In the genomic region with DNA sequence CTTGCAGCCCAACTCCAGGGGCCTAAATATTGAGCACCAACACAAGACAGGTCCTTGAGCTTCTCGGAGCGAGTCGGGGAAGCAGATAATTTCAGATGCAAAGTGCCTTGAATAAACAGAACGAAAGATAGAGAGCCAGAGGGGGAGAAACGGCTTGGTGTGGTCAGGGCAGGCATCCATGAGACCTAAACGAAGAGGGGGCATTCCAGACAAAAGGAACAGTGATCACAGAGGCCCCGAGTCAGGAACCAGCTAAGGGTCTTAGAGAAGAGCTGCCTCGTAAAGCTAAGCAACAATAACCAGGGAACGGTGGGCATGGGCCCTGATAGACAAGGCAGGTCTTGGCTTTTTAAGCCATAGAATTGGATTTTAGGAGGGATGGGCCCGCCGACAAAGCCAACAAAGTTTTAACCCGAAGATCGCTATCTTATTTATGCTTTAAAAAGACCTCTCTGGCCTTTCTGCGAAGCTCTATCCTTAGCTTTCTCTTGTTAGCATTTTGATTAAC, we compare ENCODE assay signal across 8 cellular contexts. TPM values are rescaled to one million over a fixed set of nuclear protein-coding genes. Genes with fewer than 3 reads are reported as not detected.
DNase-seq lines count a peak whose midpoint lies in the region; ATAC-seq, FAIRE-seq and TF ChIP-seq lines count a peak whose summit lies in the region.

No MANE protein-coding gene starts in this region.

- intact Hi-C loops in left ventricle myocardium inferior (cut with micrococcal nuclease) (no loop called here), Right ventricle myocardium superior (cut with DNase I) (no loop called here), left lung (cut with DNase I) (no loop called here)
- intact Hi-C loops in activated T-helper 1 cell treated with anti-CD3 and anti-CD28 coated beads, Interleukin-12 subunit alpha, Interleukin-12 subunit beta, Interleukin-2, Interleukin-4 antibody, amounts not matched to agents 30 ng/mL and 10 ng/mL and 1 ng/mL, durations not matched to agents 14 hours and 24 hours and 36 hours (cut with micrococcal nuclease): loop anchor here (1.0 kb wide), 6 partner anchors 11 to 178 kb away; partner anchors contain the start of gene UNC119B

- H3K27ac Mint-ChIP-seq in activated T-helper 1 cell treated with anti-CD3 and anti-CD28 coated beads, Interleukin-12 subunit alpha, Interleukin-12 subunit beta, Interleukin-2, Interleukin-4 antibody, amounts not matched to agents 30 ng/mL and 10 ng/mL and 1 ng/mL, durations not matched to agents 14 hours and 24 hours and 36 hours: peak overlapping the region; percentile 65

- H3K9me3 Mint-ChIP-seq in activated T-helper 1 cell treated with anti-CD3 and anti-CD28 coated beads, Interleukin-12 subunit alpha, Interleukin-12 subunit beta, Interleukin-2, Interleukin-4 antibody, amounts not matched to agents 30 ng/mL and 10 ng/mL and 1 ng/mL, durations not matched to agents 14 hours and 24 hours and 36 hours: no peaks in the 10 kb centered on the region

- TF ChIP-seq CTCF in left ventricle myocardium inferior (IDR thresholded peaks at IDR 0.05; ENCODE audit: borderline replicate concordance): no peak
- TF ChIP-seq CTCF in left lung (IDR thresholded peaks at IDR 0.05): no peak

- H3K9me3 ChIP-seq in left ventricle myocardium inferior (replicated peaks) (no peaks in the 10 kb centered on the region), left lung (no peaks in the 10 kb centered on the region)

- H3K4me3 Mint-ChIP-seq in activated T-helper 1 cell treated with anti-CD3 and anti-CD28 coated beads, Interleukin-12 subunit alpha, Interleukin-12 subunit beta, Interleukin-2, Interleukin-4 antibody, amounts not matched to agents 30 ng/mL and 10 ng/mL and 1 ng/mL, durations not matched to agents 14 hours and 24 hours and 36 hours: peak overlapping the region; percentile 94

- 15% methylated on average over 14 of the region's 14 CpGs for WGBS in urinary bladder

- peaks cover 25% of the 10 kb centered on the region for H3K4me1 Mint-ChIP-seq in activated T-helper 1 cell treated with anti-CD3 and anti-CD28 coated beads, Interleukin-12 subunit alpha, Interleukin-12 subunit beta, Interleukin-2, Interleukin-4 antibody, amounts not matched to agents 30 ng/mL and 10 ng/mL and 1 ng/mL, durations not matched to agents 14 hours and 24 hours and 36 hours (ENCODE audit: low read depth)

- FAIRE-seq in urothelium cell line (lab: Jason Lieb, UNC): no peak

- H3K36me3 Mint-ChIP-seq in activated T-helper 1 cell treated with anti-CD3 and anti-CD28 coated beads, Interleukin-12 subunit alpha, Interleukin-12 subunit beta, Interleukin-2, Interleukin-4 antibody, amounts not matched to agents 30 ng/mL and 10 ng/mL and 1 ng/mL, durations not matched to agents 14 hours and 24 hours and 36 hours (ENCODE audit: low read depth): peaks cover 33% of the 10 kb centered on the region

- H3K4me3 ChIP-seq in left ventricle myocardium inferior (peak overlapping the region; percentile 95), left lung (peak overlapping the region; percentile 62 to 76), urinary bladder (ENCODE audit: low read depth, low read length) (peak overlapping the region; percentile 62)

- H3K27me3 ChIP-seq in left ventricle myocardium inferior (ENCODE audit: low read depth) (no peaks in the 10 kb centered on the region), left lung (no peaks in the 10 kb centered on the region)

- DNase-seq in left ventricle myocardium inferior (no peak), Right ventricle myocardium superior (no peak), left lung (no peak), urothelium cell line (ENCODE audit: low spot score) (no peak)
- DNase-seq in activated T-helper 1 cell treated with anti-CD3 and anti-CD28 coated beads, Interleukin-12 subunit alpha, Interleukin-12 subunit beta, Interleukin-2, Interleukin-4 antibody, amounts not matched to agents 30 ng/mL and 10 ng/mL and 1 ng/mL, durations not matched to agents 14 hours and 24 hours and 36 hours (ENCODE audit: low spot score): no peak
- no peak for DNase-seq in effector CD4-positive, alpha-beta T cell

- peaks cover 77% of the 10 kb centered on the region for H3K36me3 ChIP-seq in left ventricle myocardium inferior
- peaks cover 0 to 62% of the 10 kb centered on the region in 2 donors for H3K36me3 ChIP-seq in left lung
- H3K36me3 ChIP-seq in urinary bladder (ENCODE audit: insufficient read depth): peaks cover 2% of the 10 kb centered on the region

- peak overlapping the region; percentile 92 for H3K27ac ChIP-seq in left ventricle myocardium inferior (replicated peaks)
- H3K27ac ChIP-seq in left lung: peak overlapping the region; percentile 26 to 81
- H3K27ac ChIP-seq in urinary bladder (ENCODE audit: low read depth): no peak overlapping the region

- H3K4me1 ChIP-seq in left ventricle myocardium inferior (peaks cover 42% of the 10 kb centered on the region), left lung (peaks cover 7 to 43% of the 10 kb centered on the region in 2 donors), urinary bladder (ENCODE audit: insufficient read depth) (no peaks in the 10 kb centered on the region)

- no peaks in the 10 kb centered on the region for H3K27me3 Mint-ChIP-seq in activated T-helper 1 cell treated with anti-CD3 and anti-CD28 coated beads, Interleukin-12 subunit alpha, Interleukin-12 subunit beta, Interleukin-2, Interleukin-4 antibody, amounts not matched to agents 30 ng/mL and 10 ng/mL and 1 ng/mL, durations not matched to agents 14 hours and 24 hours and 36 hours (ENCODE audit: insufficient read depth)

- no peak for ATAC-seq in Right ventricle myocardium superior (ENCODE audit: poor library complexity)
- ATAC-seq in left lung: no peak
- no peak for ATAC-seq in GM21423 (IDR thresholded peaks at IDR 0.05; ENCODE audit: unreplicated experiment)

RNA-seq across cellular contexts. Expression of gene ACADS, which starts 0.4 kb away (rescaled TPM):
- total RNA-seq in left ventricle myocardium inferior (93.8 TPM), Right ventricle myocardium superior (113 TPM), left lung (10 to 100 TPM; 17.3 to 20.6 TPM), urinary bladder (6.7 TPM)
- 10.8 and 11.1 TPM in 2 replicates for total RNA-seq in activated T-helper 1 cell treated with anti-CD3 and anti-CD28 coated beads, Interleukin-12 subunit alpha, Interleukin-12 subunit beta, Interleukin-2, Interleukin-4 antibody, amounts not matched to agents 30 ng/mL and 10 ng/mL and 1 ng/mL, durations not matched to agents 14 hours and 24 hours and 36 hours
- 35.6 TPM for polyA plus RNA-seq in urinary bladder

RNA-seq across cellular contexts. Expression of gene UNC119B, which starts 14.9 kb away (rescaled TPM):
- total RNA-seq in left ventricle myocardium inferior (11.5 TPM), Right ventricle myocardium superior (13.4 TPM), left lung (10 to 100 TPM; 23.3 to 28.3 TPM), urinary bladder (17.5 TPM)
- total RNA-seq in activated T-helper 1 cell treated with anti-CD3 and anti-CD28 coated beads, Interleukin-12 subunit alpha, Interleukin-12 subunit beta, Interleukin-2, Interleukin-4 antibody, amounts not matched to agents 30 ng/mL and 10 ng/mL and 1 ng/mL, durations not matched to agents 14 hours and 24 hours and 36 hours: 24.2 and 24.6 TPM in 2 replicates
- 24.8 TPM for polyA plus RNA-seq in urinary bladder

RNA-seq across cellular contexts. Expression of gene MLEC, which starts 38.3 kb away (rescaled TPM):
- 120 TPM for total RNA-seq in left ventricle myocardium inferior
- total RNA-seq in Right ventricle myocardium superior: 125 TPM
- 139 and 150 TPM in 2 replicates for total RNA-seq in activated T-helper 1 cell treated with anti-CD3 and anti-CD28 coated beads, Interleukin-12 subunit alpha, Interleukin-12 subunit beta, Interleukin-2, Interleukin-4 antibody, amounts not matched to agents 30 ng/mL and 10 ng/mL and 1 ng/mL, durations not matched to agents 14 hours and 24 hours and 36 hours
- total RNA-seq in left lung: 100 to 1,000 TPM; 178 to 180 TPM
- total RNA-seq in urinary bladder: 89.5 TPM
- polyA plus RNA-seq in urinary bladder: 54.6 TPM
